1 cellular context compared by ENCODE assay signal in the genomic region with DNA sequence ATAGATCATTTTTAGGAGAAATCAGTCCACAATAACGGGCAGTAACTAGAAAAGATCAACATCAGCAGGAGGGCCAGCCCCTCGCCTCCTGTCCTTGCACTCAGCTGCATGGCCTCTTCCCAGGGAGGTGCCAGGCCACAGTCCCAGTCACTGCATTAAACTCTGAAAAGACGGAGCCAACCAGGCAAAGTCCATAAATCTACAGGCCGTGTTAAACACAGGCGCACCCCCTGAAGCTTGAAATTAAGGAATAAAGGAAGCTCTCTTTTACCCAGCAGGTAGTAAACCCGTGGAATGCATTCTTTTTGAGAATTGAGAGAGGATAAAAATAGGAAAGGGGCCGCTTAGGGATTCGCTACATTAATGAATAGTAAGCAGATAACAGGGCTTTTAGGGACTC.
TF ChIP-seq lines count a peak whose summit lies in the region.

No MANE protein-coding gene starts in this region.

TF ChIP-seq in K562, 482 proteins besides CTCF, POLR2A, EP300 and RAD21 (continued from another document):
- no peak for TF ChIP-seq THRB (CRISPR knock-in tag; conservative IDR thresholded peaks at IDR 0.05)
- TF ChIP-seq ESRRA (IDR thresholded peaks at IDR 0.05; ENCODE audit: borderline replicate concordance, low read depth): no peak
- no peak for TF ChIP-seq U2AF1 (optimal IDR thresholded peaks at IDR 0.05; ENCODE audit: low read depth, low read length)
- TF ChIP-seq CBX1 (IDR thresholded peaks at IDR 0.05; ENCODE audit: low read depth): no peak
- TF ChIP-seq ETS2 (tag; IDR thresholded peaks at IDR 0.05; ENCODE audit: borderline replicate concordance, poor library complexity, severe bottlenecking): no peak
